Comparison of ENCODE assay signal across 8 cellular contexts in genomic region chr20:3472105-3472504, GRCh38. TPM values are rescaled to one million over a fixed set of nuclear protein-coding genes. Genes with fewer than 3 reads are reported as not detected.
DNase-seq lines count a peak whose midpoint lies in the region; ATAC-seq and TF ChIP-seq lines count a peak whose summit lies in the region.

No MANE protein-coding gene starts in this region.

- H3K4me2 ChIP-seq in KMS-11: peak overlapping the region; percentile 96

- peaks cover 7% of the 10 kb centered on the region; the same call in 1 of the 2 replicates for H3K79me2 ChIP-seq in KMS-11 (ENCODE audit: insufficient read depth, low read depth)

- H4K20me1 ChIP-seq in KMS-11 (ENCODE audit: insufficient read depth): no peaks in the 10 kb centered on the region

- no peaks in the 10 kb centered on the region for H3K36me3 Mint-ChIP-seq in natural killer cell treated with Interleukin-12 subunit alpha and Interleukin-12 subunit beta and Interleukin-15 and Interleukin-18, amount 100 ng/mL, for 72 hours

- H3K27me3 ChIP-seq in BE2C (no peaks in the 10 kb centered on the region), KMS-11 (ENCODE audit: insufficient read depth, low read depth) (no peaks in the 10 kb centered on the region), colonic mucosa (no peaks in the 10 kb centered on the region)

- H3K9me3 ChIP-seq in BE2C (no peaks in the 10 kb centered on the region), colonic mucosa (no peaks in the 10 kb centered on the region)

- TF ChIP-seq CTCF in BE2C (IDR thresholded peaks at IDR 0.05; ENCODE audit: low read depth, low read length) (no peak), KMS-11 (conservative IDR thresholded peaks at IDR 0.05; ENCODE audit: low read depth, low read length) (no peak), colonic mucosa (IDR thresholded peaks at IDR 0.05) (no peak), GM13976 (IDR thresholded peaks at IDR 0.05; ENCODE audit: borderline replicate concordance, control extremely low read depth, extremely low read depth, insufficient read depth, missing control alignments) (no peak)

- H3K27ac ChIP-seq in KMS-11 (no peak overlapping the region), colonic mucosa (no peak overlapping the region)

- intact Hi-C loops in colonic mucosa (cut with DNase I): no loop called here

- H3K36me3 ChIP-seq in BE2C (no peaks in the 10 kb centered on the region), KMS-11 (ENCODE audit: insufficient read depth) (no peaks in the 10 kb centered on the region), colonic mucosa (no peaks in the 10 kb centered on the region)

- no peaks in the 10 kb centered on the region for H3K27me3 Mint-ChIP-seq in natural killer cell treated with Interleukin-12 subunit alpha and Interleukin-12 subunit beta and Interleukin-15 and Interleukin-18, amount 100 ng/mL, for 72 hours

- H3K4me1 Mint-ChIP-seq in natural killer cell treated with Interleukin-12 subunit alpha and Interleukin-12 subunit beta and Interleukin-15 and Interleukin-18, amount 100 ng/mL, for 72 hours (ENCODE audit: low read depth in 2 of 2): peaks cover 28 to 30% of the 10 kb centered on the region in 2 donors

- no peak for DNase-seq in BE2C
- DNase-seq in colonic mucosa: no peak
- no peak for DNase-seq in natural killer cell treated with Interleukin-12 subunit alpha and Interleukin-12 subunit beta and Interleukin-15 and Interleukin-18, amount 100 ng/mL, for 72 hours (ENCODE audit: low spot score)
- no peak for DNase-seq in GM13976 (ENCODE audit: low spot score)
- DNase-seq in OCI-M2 (lab: John Stamatoyannopoulos, UW; ENCODE audit: unreplicated experiment): no peak

- H3K9ac ChIP-seq in KMS-11: peak overlapping the region; percentile 53; the same call in 1 of the 2 replicates
- peak overlapping the region in 1 of 2 donors; percentile 77 for H3K9ac ChIP-seq in colonic mucosa (ENCODE audit: low read depth in 2 of 2, low read length in 2 of 2)

- H2AFZ ChIP-seq in KMS-11 (ENCODE audit: low read depth): no peak overlapping the region

- H3K4me3 Mint-ChIP-seq in natural killer cell treated with Interleukin-12 subunit alpha and Interleukin-12 subunit beta and Interleukin-15 and Interleukin-18, amount 100 ng/mL, for 72 hours: peak overlapping the region; percentile 92

- no peak for ATAC-seq in natural killer cell treated with Interleukin-12 subunit alpha and Interleukin-12 subunit beta and Interleukin-15 and Interleukin-18, amount 100 ng/mL, for 72 hours
- ATAC-seq in GM18870 (IDR thresholded peaks at IDR 0.05; ENCODE audit: unreplicated experiment) (no peak), HG03432 (IDR thresholded peaks at IDR 0.05; ENCODE audit: unreplicated experiment) (no peak)

- in situ Hi-C loops in GM13976 (cut with MboI; ENCODE audit: low sequenced_read_pairs, unreplicated experiment): no loop called here

- H3K27ac Mint-ChIP-seq in natural killer cell treated with Interleukin-12 subunit alpha and Interleukin-12 subunit beta and Interleukin-15 and Interleukin-18, amount 100 ng/mL, for 72 hours: peak overlapping the region; percentile 67 to 87

- H3K4me1 ChIP-seq in BE2C: peaks cover 6% of the 10 kb centered on the region
- H3K4me1 ChIP-seq in KMS-11 (ENCODE audit: low read depth, poor library complexity, severe bottlenecking): peaks cover 8% of the 10 kb centered on the region
- H3K4me1 ChIP-seq in colonic mucosa: peaks cover 16% of the 10 kb centered on the region

- H3K9me3 Mint-ChIP-seq in natural killer cell treated with Interleukin-12 subunit alpha and Interleukin-12 subunit beta and Interleukin-15 and Interleukin-18, amount 100 ng/mL, for 72 hours: no peaks in the 10 kb centered on the region

- peak overlapping the region; percentile 73 for H3K4me3 ChIP-seq in BE2C (ENCODE audit: low read depth, low read length)
- H3K4me3 ChIP-seq in KMS-11 (IDR thresholded peaks at IDR 0.05; ENCODE audit: insufficient read depth, low read depth, low read length): no peak overlapping the region
- H3K4me3 ChIP-seq in colonic mucosa: peak overlapping the region; percentile 100

RNA-seq across cellular contexts. Expression of gene ATRN, which starts 1.3 kb away (rescaled TPM):
- 20.9 TPM for polyA plus RNA-seq in BE2C (2012; ENCODE audit: insufficient read depth, insufficient read length, low read depth)
- 10 to 100 TPM; 17.0 to 23.1 TPM for total RNA-seq in colonic mucosa
- 10 to 100 TPM; 15.7 to 16.5 TPM for total RNA-seq in natural killer cell treated with Interleukin-12 subunit alpha and Interleukin-12 subunit beta and Interleukin-15 and Interleukin-18, amount 100 ng/mL, for 72 hours
